ENCODE assay signal across 1 cellular context in the genomic region with DNA sequence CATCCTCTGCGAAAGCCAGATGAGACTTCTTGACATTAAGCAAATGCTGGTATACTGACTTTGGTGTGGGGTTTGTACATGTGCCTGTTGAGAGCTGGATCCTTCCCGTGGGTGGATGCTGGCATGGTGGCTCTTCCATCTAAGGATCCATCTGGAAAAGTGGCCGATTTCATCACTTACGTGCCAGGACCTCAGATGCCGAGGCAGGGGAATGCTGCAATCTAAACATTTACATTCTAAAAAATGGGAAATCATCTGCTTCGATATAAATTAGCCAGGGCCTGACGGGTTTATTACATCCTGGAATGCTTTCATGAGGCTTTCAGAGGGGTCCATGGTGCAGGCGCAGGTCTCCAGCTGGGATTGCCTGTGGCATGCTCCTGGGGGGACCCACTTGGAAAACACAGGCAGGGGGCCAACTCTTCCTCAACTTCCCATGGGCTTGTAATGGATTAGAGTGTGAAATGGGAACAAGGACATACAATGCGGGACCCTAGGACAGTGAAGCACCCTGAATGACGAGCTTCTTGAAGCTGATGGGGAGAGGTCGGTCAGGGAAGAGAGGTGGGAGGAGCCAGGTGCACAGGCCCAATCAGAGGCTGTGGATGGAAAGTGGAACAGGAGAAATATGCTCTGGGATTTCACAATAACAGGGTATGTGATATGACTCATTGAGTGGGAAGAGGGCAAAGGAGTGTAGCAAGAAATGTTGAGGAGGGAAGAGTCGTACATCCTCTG.
A peak's percentile ranks its signal among the peaks of the same experiment; 100 is the strongest.
TF ChIP-seq lines count a peak whose summit lies in the region.

No MANE protein-coding gene starts in this region.

TF ChIP-seq in A549, 52 proteins besides CTCF, POLR2A, EP300 and RAD21 (continued from another document):
- TF ChIP-seq, protein P1, sequence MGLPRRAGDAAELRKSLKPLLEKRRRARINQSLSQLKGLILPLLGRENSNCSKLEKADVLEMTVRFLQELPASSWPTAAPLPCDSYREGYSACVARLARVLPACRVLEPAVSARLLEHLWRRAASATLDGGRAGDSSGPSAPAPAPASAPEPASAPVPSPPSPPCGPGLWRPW (IDR thresholded peaks at IDR 0.05), result peak; percentile 43; the same call in 1 of the 2 replicates
- TF ChIP-seq RFX5 (IDR thresholded peaks at IDR 0.05) (no peak), MYC (IDR thresholded peaks at IDR 0.05; ENCODE audit: borderline replicate concordance, low read length) (no peak), SMC3 (IDR thresholded peaks at IDR 0.05) (no peak), ZFP36 (IDR thresholded peaks at IDR 0.05; ENCODE audit: borderline replicate concordance, partially characterized antibody) (no peak), JUNB (IDR thresholded peaks at IDR 0.05) (peak; percentile 50; the same call in 1 of the 2 replicates), FOSL2 (IDR thresholded peaks at IDR 0.05) (peak; percentile 78), FOSL2 (CRISPR knock-in tag; IDR thresholded peaks at IDR 0.05) (peak; percentile 93), TFCP2L1 (CRISPR knock-in tag; IDR thresholded peaks at IDR 0.05) (no peak), EHF (CRISPR knock-in tag; IDR thresholded peaks at IDR 0.05) (no peak), ESRRA (IDR thresholded peaks at IDR 0.05; ENCODE audit: borderline replicate concordance, low read length) (no peak), MAZ (IDR thresholded peaks at IDR 0.05; ENCODE audit: borderline replicate concordance, low read depth, low read length) (no peak), MAFK (IDR thresholded peaks at IDR 0.05; ENCODE audit: partially characterized antibody) (no peak), RNF2 (IDR thresholded peaks at IDR 0.05; ENCODE audit: borderline replicate concordance, low read depth) (no peak), HOXB5 (CRISPR knock-in tag; IDR thresholded peaks at IDR 0.05) (no peak), TP53 (CRISPR knock-in tag; IDR thresholded peaks at IDR 0.05) (no peak)
- TF ChIP-seq, protein P2, sequence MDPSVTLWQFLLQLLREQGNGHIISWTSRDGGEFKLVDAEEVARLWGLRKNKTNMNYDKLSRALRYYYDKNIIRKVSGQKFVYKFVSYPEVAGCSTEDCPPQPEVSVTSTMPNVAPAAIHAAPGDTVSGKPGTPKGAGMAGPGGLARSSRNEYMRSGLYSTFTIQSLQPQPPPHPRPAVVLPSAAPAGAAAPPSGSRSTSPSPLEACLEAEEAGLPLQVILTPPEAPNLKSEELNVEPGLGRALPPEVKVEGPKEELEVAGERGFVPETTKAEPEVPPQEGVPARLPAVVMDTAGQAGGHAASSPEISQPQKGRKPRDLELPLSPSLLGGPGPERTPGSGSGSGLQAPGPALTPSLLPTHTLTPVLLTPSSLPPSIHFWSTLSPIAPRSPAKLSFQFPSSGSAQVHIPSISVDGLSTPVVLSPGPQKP (IDR thresholded peaks at IDR 0.05; ENCODE audit: low read depth, low read length), result no peak
TF ChIP-seq in A549: peak in this region for 4.
